Comparison of ENCODE assay signal across 15 cellular contexts in the genomic region with DNA sequence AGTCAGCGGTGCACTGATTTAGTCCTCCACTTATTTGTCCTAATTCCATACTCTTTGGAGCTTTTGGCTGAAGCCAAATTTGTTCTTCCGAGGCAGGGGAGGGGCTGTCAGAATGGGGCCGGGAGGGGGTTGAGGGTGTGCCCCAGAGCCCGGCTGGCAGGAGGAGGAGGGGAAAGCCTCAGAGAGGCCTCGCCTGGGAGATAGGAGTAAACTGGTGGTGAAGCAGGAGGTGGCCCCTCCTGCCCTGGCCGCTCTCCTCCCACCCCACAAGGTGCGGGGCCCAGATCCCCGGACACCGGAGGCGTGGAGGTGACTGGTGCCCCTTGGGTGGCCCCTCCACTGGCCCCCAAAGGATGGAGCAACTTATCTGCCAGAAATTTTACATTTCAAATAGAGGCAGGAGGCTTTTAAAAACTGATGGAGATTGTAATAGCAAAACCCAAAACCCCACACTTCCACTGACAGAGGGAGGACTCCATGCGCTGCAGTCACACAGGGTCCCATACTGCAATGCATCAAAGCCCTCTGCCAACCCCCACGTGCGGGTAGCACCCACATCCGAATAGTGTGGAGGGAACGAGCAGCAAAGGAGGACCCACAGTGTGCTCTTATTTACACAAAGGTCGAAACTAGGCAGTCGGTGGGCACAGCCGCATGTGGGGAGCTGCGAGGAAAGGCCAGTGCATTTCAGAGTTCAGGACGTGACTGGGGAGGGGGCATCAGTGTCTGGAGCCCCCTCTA.
"Had no signal": no experiment of that assay in that cellular context is flagged by ENCODE, and none has a peak within 500 bp of the region (broad histone marks: within the 10 kb centered on the region; RNA-seq: fewer than 3 reads in every experiment).

No MANE protein-coding gene starts in this region.

- H3K4me3 ChIP-seq: esophagus squamous epithelium, lower lobe of right lung, spleen had no signal

- H3K27me3 Mint-ChIP-seq: activated CD4-positive, alpha-beta T cell treated with anti-CD3 and anti-CD28 coated beads, Interleukin-2, amount 10 ng/mL, durations not matched to agents 7 days and 5 days; activated naive CD8-positive, alpha-beta T cell treated with anti-CD3 and anti-CD28 coated beads, Interleukin-2, amount 50 U/mL, for 24 hours had no signal

- DNase-seq: activated CD4-positive, alpha-beta T cell treated with anti-CD3 and anti-CD28 coated beads, Interleukin-2, amount 10 ng/mL, durations not matched to agents 7 days and 5 days; activated CD4-positive, CD25-positive, alpha-beta regulatory T cell; activated CD8-positive, alpha-beta memory T cell treated with anti-CD3 and anti-CD28 coated beads for 24 hours; activated naive CD4-positive, alpha-beta T cell treated with Interleukin-2 at 50 U/mL for 16 hours; activated naive CD8-positive, alpha-beta T cell treated with anti-CD3 and anti-CD28 coated beads, Interleukin-2, amount 50 U/mL, for 24 hours; esophagus squamous epithelium; foreskin melanocyte; kidney glomerular epithelial cell; lower lobe of right lung; midbrain; spleen; stimulated activated CD4-positive, alpha-beta T cell treated with anti-CD3 and anti-CD28 coated beads, Interleukin-1b, Interleukin-23, amount 100 ng/mL, for 48 hours; stimulated activated naive CD4-positive, alpha-beta T cell; T-helper 17 cell; trophoblast cell had no signal

- H3K36me3 ChIP-seq: esophagus squamous epithelium, lower lobe of right lung, spleen had no signal

- H3K9me3 Mint-ChIP-seq: activated CD4-positive, alpha-beta T cell treated with anti-CD3 and anti-CD28 coated beads, Interleukin-2, amount 10 ng/mL, durations not matched to agents 7 days and 5 days; activated naive CD8-positive, alpha-beta T cell treated with anti-CD3 and anti-CD28 coated beads, Interleukin-2, amount 50 U/mL, for 24 hours had no signal

- H3K27ac Mint-ChIP-seq: activated naive CD8-positive, alpha-beta T cell treated with anti-CD3 and anti-CD28 coated beads, Interleukin-2, amount 50 U/mL, for 24 hours; T-helper 17 cell had no signal

- ATAC-seq: activated naive CD8-positive, alpha-beta T cell treated with anti-CD3 and anti-CD28 coated beads, Interleukin-2, amount 50 U/mL, for 24 hours; lower lobe of right lung; T-helper 17 cell had no signal

- H3K9me3 ChIP-seq: esophagus squamous epithelium, lower lobe of right lung, spleen had no signal

- H3K27ac ChIP-seq: esophagus squamous epithelium, lower lobe of right lung, spleen had no signal

- H3K4me3 Mint-ChIP-seq: activated CD4-positive, alpha-beta T cell treated with anti-CD3 and anti-CD28 coated beads, Interleukin-2, amount 10 ng/mL, durations not matched to agents 7 days and 5 days; activated naive CD8-positive, alpha-beta T cell treated with anti-CD3 and anti-CD28 coated beads, Interleukin-2, amount 50 U/mL, for 24 hours; T-helper 17 cell had no signal
